16 cellular contexts compared by ENCODE assay signal in the genomic region with DNA sequence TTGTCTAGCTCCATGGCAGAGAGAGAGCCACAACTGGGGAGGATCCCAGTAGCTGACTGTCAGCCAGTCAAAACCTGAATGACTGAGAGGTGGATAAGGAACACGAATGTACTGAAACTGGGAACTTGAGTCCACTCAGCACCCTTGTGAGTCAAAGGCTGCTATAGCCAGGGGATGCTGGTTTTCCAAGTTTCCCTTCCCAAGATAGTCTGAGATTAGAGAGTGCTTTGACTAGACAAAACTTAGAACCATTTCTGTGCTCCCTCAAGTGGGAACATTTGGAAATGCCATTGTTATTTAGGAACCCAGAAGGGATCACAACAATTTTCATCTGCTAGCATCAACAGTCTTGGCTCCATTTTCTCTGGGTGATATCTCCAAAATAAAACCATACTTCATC. TPM values are rescaled to one million over a fixed set of nuclear protein-coding genes. Genes with fewer than 3 reads are reported as not detected.
DNase-seq lines count a peak whose midpoint lies in the region; ATAC-seq and TF ChIP-seq lines count a peak whose summit lies in the region.
"Had no signal": no experiment of that assay in that cellular context is flagged by ENCODE, and none has a peak within 500 bp of the region (broad histone marks: within the 10 kb centered on the region; RNA-seq: fewer than 3 reads in every experiment).

No MANE protein-coding gene starts in this region.

- POLR2A ChIA-PET in CD8-positive, alpha-beta memory T cell (lab: Charles Lee), result no interaction called here

- peak overlapping the region in 2 of 7 donors; percentile 8 to 80 for H3K4me3 Mint-ChIP-seq in CD8-positive, alpha-beta memory T cell
- no peak overlapping the region for H3K4me3 Mint-ChIP-seq in central memory CD8-positive, alpha-beta T cell
- H3K4me3 Mint-ChIP-seq in nephron, result peak overlapping the region in 2 of 3 experiments; percentile 33 to 72
- H3K4me3 Mint-ChIP-seq: activated T-cell treated with anti-CD3 and anti-CD28 coated beads, Interleukin-2, amount 50 U/mL, for 4 hours had no signal

- peaks cover 17% of the 10 kb centered on the region for H3K4me1 ChIP-seq in CD8-positive, alpha-beta memory T cell (ENCODE audit: insufficient read depth, low read length)

- H3K9me3 ChIP-seq in CD8-positive, alpha-beta memory T cell (ENCODE audit: low read length), result no peaks in the 10 kb centered on the region
- H3K9me3 ChIP-seq: heart left ventricle, Peyer's patch had no signal

- CTCF ChIA-PET in CD8-positive, alpha-beta memory T cell (lab: Charles Lee), result interaction anchor here (1.0 to 3.7 kb wide), 4 partner anchors 16 to 49 kb away, joined by 4 to 18 read pairs (median 4); a partner anchor contains a TSS

- H3K27ac ChIP-seq in CD8-positive, alpha-beta memory T cell (ENCODE audit: low read depth, low read length), result no peak overlapping the region
- H3K27ac ChIP-seq: Peyer's patch, WERI-Rb-1 had no signal

- peaks cover 21 to 50% (median 37%) of the 10 kb centered on the region in 3 donors for H3K4me1 Mint-ChIP-seq in CD8-positive, alpha-beta memory T cell
- H3K4me1 Mint-ChIP-seq in central memory CD8-positive, alpha-beta T cell, result peaks cover 50% of the 10 kb centered on the region
- peaks cover 38% of the 10 kb centered on the region for H3K4me1 Mint-ChIP-seq in nephron

- DNase-seq in CD8-positive, alpha-beta memory T cell, result no peak
- DNase-seq in Kasumi-1 (lab: John Stamatoyannopoulos, UW), result peak; percentile 7 to 34
- DNase-seq in central memory CD8-positive, alpha-beta T cell (ENCODE audit: low spot score in 2 of 2), result no peak
- DNase-seq in AG20443 (ENCODE audit: low spot score), result no peak
- DNase-seq: activated T-cell treated with anti-CD3 and anti-CD28 coated beads, Interleukin-2, amount 50 U/mL, for 4 hours; mesendoderm; NCI-H2029 treated with DMSO at 0.1 percent for 48 hours; Peyer's patch; WERI-Rb-1 had no signal

- peaks cover 17 to 68% (median 20%) of the 10 kb centered on the region in 3 donors for H3K36me3 Mint-ChIP-seq in CD8-positive, alpha-beta memory T cell
- peaks cover 50% of the 10 kb centered on the region for H3K36me3 Mint-ChIP-seq in central memory CD8-positive, alpha-beta T cell (ENCODE audit: insufficient read depth)
- peaks cover 15% of the 10 kb centered on the region for H3K36me3 Mint-ChIP-seq in nephron (ENCODE audit: low read depth)

- no peaks in the 10 kb centered on the region for H3K9me3 Mint-ChIP-seq in CD8-positive, alpha-beta memory T cell
- H3K9me3 Mint-ChIP-seq in central memory CD8-positive, alpha-beta T cell, result no peaks in the 10 kb centered on the region
- H3K9me3 Mint-ChIP-seq in nephron, result no peaks in the 10 kb centered on the region
- H3K9me3 Mint-ChIP-seq: activated T-cell treated with anti-CD3 and anti-CD28 coated beads, Interleukin-2, amount 50 U/mL, for 4 hours had no signal

- peaks cover 20% of the 10 kb centered on the region for H3K36me3 ChIP-seq in CD8-positive, alpha-beta memory T cell (ENCODE audit: insufficient read depth, low read length)
- H3K36me3 ChIP-seq: WERI-Rb-1 had no signal

- peak overlapping the region in 6 of 8 donors; percentile 57 to 84 (median 75) for H3K27ac Mint-ChIP-seq in CD8-positive, alpha-beta memory T cell
- peak overlapping the region; percentile 44 for H3K27ac Mint-ChIP-seq in central memory CD8-positive, alpha-beta T cell (ENCODE audit: low read depth)
- peak overlapping the region; percentile 25 to 59 (median 55) for H3K27ac Mint-ChIP-seq in nephron

- ATAC-seq in central memory CD8-positive, alpha-beta T cell (replicated peaks; ENCODE audit: extremely low read depth, poor library complexity, severe bottlenecking), result no peak
- ATAC-seq in HG03045 (IDR thresholded peaks at IDR 0.05; ENCODE audit: unreplicated experiment) (no peak), GM21717 (IDR thresholded peaks at IDR 0.05; ENCODE audit: unreplicated experiment) (no peak)
- ATAC-seq: activated T-cell treated with anti-CD3 and anti-CD28 coated beads, Interleukin-2, amount 50 U/mL, for 4 hours; heart left ventricle had no signal

- no peak overlapping the region for H3K4me3 ChIP-seq in CD8-positive, alpha-beta memory T cell (ENCODE audit: low read length)
- H3K4me3 ChIP-seq: heart left ventricle, Peyer's patch had no signal

- H3K27me3 ChIP-seq in CD8-positive, alpha-beta memory T cell (ENCODE audit: insufficient read depth, low read length, poor library complexity, severe bottlenecking), result no peaks in the 10 kb centered on the region
- H3K27me3 ChIP-seq: heart left ventricle, Peyer's patch had no signal

- peak; percentile 27 to 36 (median 31) for TF ChIP-seq CTCF in nephron (IDR thresholded peaks at IDR 0.05; ENCODE audit: unreplicated experiment in 3 of 3)

- peaks cover 0 to 1% of the 10 kb centered on the region in 2 donors for H3K27me3 Mint-ChIP-seq in CD8-positive, alpha-beta memory T cell
- H3K27me3 Mint-ChIP-seq in central memory CD8-positive, alpha-beta T cell, result no peaks in the 10 kb centered on the region
- no peaks in the 10 kb centered on the region for H3K27me3 Mint-ChIP-seq in nephron (ENCODE audit: low read depth)

RNA-seq across cellular contexts. Expression of a gene that starts 4.0 kb away (rescaled TPM):
- 10 to 100 TPM; 73.3 to 78.3 TPM for total RNA-seq in CD8-positive, alpha-beta memory T cell
- 45.9 TPM for polyA plus RNA-seq in CD8-positive, alpha-beta memory T cell

RNA-seq across cellular contexts. Expression of a gene that starts 15.4 kb away (rescaled TPM):
- under 1 TPM; 0.33 to 0.39 TPM for total RNA-seq in CD8-positive, alpha-beta memory T cell
- polyA plus RNA-seq in CD8-positive, alpha-beta memory T cell, result not detected

RNA-seq across cellular contexts. Expression of a gene that starts 36.4 kb away (rescaled TPM):
- total RNA-seq in CD8-positive, alpha-beta memory T cell, result not detected
- polyA plus RNA-seq in CD8-positive, alpha-beta memory T cell, result 2.3 TPM
- total RNA-seq: activated T-cell treated with anti-CD3 and anti-CD28 coated beads, Interleukin-2, amount 50 U/mL, for 4 hours; cerebellum; Daoy; Peyer's patch; renal cortical epithelial cell had no signal
- polyA plus RNA-seq: heart left ventricle had no signal

RNA-seq across cellular contexts. Expression of a gene that starts 43.0 kb away (rescaled TPM):
- total RNA-seq in CD8-positive, alpha-beta memory T cell, result 1 to 10 TPM; 1.4 TPM
- 0.21 TPM for polyA plus RNA-seq in CD8-positive, alpha-beta memory T cell

RNA-seq across cellular contexts. Expression of a gene that starts 46.0 kb away (rescaled TPM):
- 10 to 100 TPM; 79.4 to 79.7 TPM for total RNA-seq in CD8-positive, alpha-beta memory T cell
- 22.8 TPM for polyA plus RNA-seq in CD8-positive, alpha-beta memory T cell

Comparison
In these comparisons a context has a peak if more than half of its experiments do, and no peak if none do; other contexts are left out.
1. DNase-seq: peak in Kasumi-1 (2 of 2); none in CD8-positive, alpha-beta memory T cell (0 of 5), central memory CD8-positive, alpha-beta T cell (0 of 2) and AG20443 (single experiment).
2. Peak in every context shown above with its lines, with median percentiles within 50 percentile points of each other: H3K27ac Mint-ChIP-seq.